ENCODE assay signal across 1 cellular context in the genomic region with DNA sequence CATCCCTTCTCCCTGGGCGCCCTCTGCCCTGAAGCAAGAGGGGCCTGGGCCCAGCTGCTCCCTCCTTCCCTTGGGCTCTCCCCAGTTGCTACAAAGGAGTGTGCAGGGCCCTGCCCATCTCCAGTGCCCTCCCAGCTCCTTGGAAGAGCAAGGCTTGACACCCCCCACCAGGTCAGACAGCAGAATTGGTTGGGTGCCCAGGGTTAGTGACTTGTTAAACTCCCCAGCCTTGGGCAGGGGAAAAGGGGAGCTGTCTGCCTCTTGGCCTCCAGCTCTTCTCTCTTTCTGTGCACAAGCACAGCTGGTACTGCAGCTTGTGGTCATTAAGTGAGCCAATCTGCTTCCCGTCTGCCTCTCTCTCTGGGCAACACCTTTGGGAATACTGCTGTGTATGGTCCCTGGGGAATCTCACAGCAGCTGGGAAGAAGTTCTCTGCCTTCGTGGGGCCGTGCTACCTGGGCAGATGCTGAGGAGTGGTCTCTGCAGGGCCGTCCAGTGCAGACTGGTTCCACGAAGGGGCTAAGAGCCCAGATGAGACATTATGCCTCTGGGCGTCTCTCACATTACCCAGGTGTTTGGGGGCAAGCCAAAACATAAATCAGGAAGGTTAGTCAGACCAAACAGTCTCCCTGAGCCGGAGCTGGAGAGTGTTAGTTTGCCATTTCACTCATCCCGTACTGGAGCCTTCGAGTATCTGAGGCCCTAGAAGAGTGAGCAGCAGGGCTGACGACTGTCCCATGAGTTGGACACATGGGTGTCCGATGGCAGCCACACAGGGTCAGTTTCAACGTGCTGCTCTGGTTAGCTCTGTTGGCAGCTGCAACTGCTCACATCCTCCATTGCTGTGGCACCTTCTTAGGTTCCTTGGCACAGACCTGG.
TF ChIP-seq lines count a peak whose summit lies in the region.

No MANE protein-coding gene starts in this region.

TF ChIP-seq in H1, 55 proteins besides CTCF, POLR2A, EP300 and RAD21:
- TF ChIP-seq POLR2AphosphoS5 (IDR thresholded peaks at IDR 0.05; ENCODE audit: low read depth, low read length) (peak; percentile 48; the same call in 1 of the 2 replicates), TCF12 (IDR thresholded peaks at IDR 0.05; ENCODE audit: low read depth, low read length) (no peak)
